ENCODE assay signal across 8 cellular contexts in the genomic region with DNA sequence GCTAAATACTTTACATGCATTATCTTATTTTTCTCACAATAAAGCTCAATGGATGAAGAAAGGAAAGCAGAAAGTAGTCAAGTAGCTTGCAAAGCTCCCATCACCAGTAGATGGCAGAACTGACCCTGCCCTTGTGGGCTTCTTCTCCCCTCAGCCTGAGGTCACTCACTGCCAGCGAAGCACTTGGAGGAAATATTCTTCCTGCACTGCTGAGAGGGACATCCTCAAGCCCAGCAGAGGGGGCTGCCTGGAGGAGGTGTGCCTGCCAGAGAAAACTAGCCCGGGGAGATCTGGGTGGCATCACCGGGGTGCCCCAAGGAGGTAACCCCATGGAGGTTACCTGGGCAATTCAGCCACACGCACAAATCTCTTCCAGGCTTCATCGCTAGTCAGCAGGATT. TPM values are rescaled to one million over a fixed set of nuclear protein-coding genes. Genes with fewer than 3 reads are reported as not detected.
DNase-seq lines count a peak whose midpoint lies in the region; ATAC-seq and TF ChIP-seq lines count a peak whose summit lies in the region.

No MANE protein-coding gene starts in this region.

- dilution Hi-C loops in mammary epithelial cell (cut with HindIII; ENCODE audit: low sequenced_read_pairs), result loop anchor here (5.0 kb wide), 1 partner anchor 32 kb away; no protein-coding TSS in a partner anchor

- H3K36me3 ChIP-seq in mammary epithelial cell (ENCODE audit: insufficient read depth, low read length), result no peaks in the 10 kb centered on the region

- DNase-seq in Calu3 (peak; percentile 63), HFFc6 (peak; percentile 65), SW480 (ENCODE audit: low spot score) (peak; percentile 50), mammary epithelial cell (peak; percentile 32), islet precursor cell (peak; percentile 92), NCI-H2029 treated with DMSO at 0.1 percent for 48 hours (lab: John Stamatoyannopoulos, UW) (no peak)
- peak; percentile 46 for DNase-seq in stimulated activated CD4-positive, alpha-beta T cell treated with anti-CD3 and anti-CD28 coated beads, Interleukin-4, amount 100 ng/mL, for 24 hours

- no peak overlapping the region for H3K27ac Mint-ChIP-seq in Calu3 (ENCODE audit: unreplicated experiment)
- no peak overlapping the region for H3K27ac Mint-ChIP-seq in HFFc6

- BruUV-seq in Calu3 (replicated peaks; lab: Mats Ljungman, UMichigan) (no TSS peak), mammary epithelial cell (replicated peaks; lab: Mats Ljungman, UMichigan) (no TSS peak)

- WGBS in mammary epithelial cell (ENCODE audit: low coverage, missing lambda C conversion rate), result 71% methylated on average over 4 of the region's 5 CpGs

- TF ChIP-seq CTCF in Calu3 (IDR thresholded peaks at IDR 0.05; ENCODE audit: unreplicated experiment), result peak; percentile 66
- TF ChIP-seq CTCF in HFFc6 (IDR thresholded peaks at IDR 0.05), result peak; percentile 85
- peak; percentile 45 to 64 for TF ChIP-seq CTCF in mammary epithelial cell (conservative IDR thresholded peaks at IDR 0.05 in 1 of 2, IDR thresholded peaks at IDR 0.05 in 1 of 2; ENCODE audit: extremely low read depth in 1 of 2, insufficient read depth in 1 of 2, low read depth in 1 of 2, low read length in 2 of 2)

- ATAC-seq in HG03565 (IDR thresholded peaks at IDR 0.05; ENCODE audit: unreplicated experiment), result no peak

- H3K27me3 Mint-ChIP-seq in Calu3 (ENCODE audit: unreplicated experiment) (peaks cover 44% of the 10 kb centered on the region), HFFc6 (ENCODE audit: insufficient read depth) (peaks cover 28% of the 10 kb centered on the region)

- H3K9me3 Mint-ChIP-seq in Calu3 (ENCODE audit: low read depth, unreplicated experiment) (peaks cover under 1% of the 10 kb centered on the region), HFFc6 (no peaks in the 10 kb centered on the region)

- CTCF ChIA-PET in Calu3 (lab: Charles Lee), result interaction anchor here (0.6 to 1.4 kb wide), 9 partner anchors 8 to 740 kb away, joined by 3 to 8 read pairs (median 3); a partner anchor contains a TSS
- CTCF ChIA-PET in mammary epithelial cell (lab: Charles Lee; ENCODE audit: low non-redundant PET), result no interaction called here

- no peaks in the 10 kb centered on the region for H4K20me1 ChIP-seq in mammary epithelial cell (ENCODE audit: insufficient read depth, low read length)

- no peaks in the 10 kb centered on the region for H3K27me3 ChIP-seq in mammary epithelial cell (ENCODE audit: insufficient read depth, low read length)

- H3K4me3 ChIP-seq in mammary epithelial cell (replicated peaks in 1 of 3; ENCODE audit: insufficient read depth in 1 of 3, low read depth in 2 of 3, low read length in 3 of 3), result no peak overlapping the region

- in situ Hi-C loops in mammary epithelial cell (cut with MboI; ENCODE audit: low sequenced_read_pairs in 2 of 2), result loop anchor here in 1 of 2 donors (25.0 kb wide), 1 partner anchor 292 kb away; a partner anchor contains a TSS

- intact Hi-C loops in Calu3 (cut with micrococcal nuclease; ENCODE audit: unreplicated experiment) (loop anchor here (1.0 to 2.0 kb wide), 2 partner anchors 26 to 82 kb away; no protein-coding TSS in a partner anchor), mammary epithelial cell (cut with micrococcal nuclease) (loop anchor here (1.0 kb wide), 4 partner anchors 27 to 291 kb away; a partner anchor contains a TSS)

- no peak overlapping the region for H3K27ac ChIP-seq in mammary epithelial cell (ENCODE audit: insufficient read depth, low read depth, low read length)

- H3K79me2 ChIP-seq in mammary epithelial cell (ENCODE audit: insufficient read depth, low read length), result no peaks in the 10 kb centered on the region

- H3K4me1 ChIP-seq in mammary epithelial cell (ENCODE audit: insufficient read depth, low read length), result no peaks in the 10 kb centered on the region

- H3K4me3 Mint-ChIP-seq in Calu3 (ENCODE audit: low read depth, unreplicated experiment) (no peak overlapping the region), HFFc6 (no peak overlapping the region)

- no peak overlapping the region for H3K9ac ChIP-seq in mammary epithelial cell (ENCODE audit: insufficient read depth, low read length)

- H3K36me3 Mint-ChIP-seq in Calu3 (ENCODE audit: insufficient read depth, unreplicated experiment), result no peaks in the 10 kb centered on the region
- no peaks in the 10 kb centered on the region for H3K36me3 Mint-ChIP-seq in HFFc6 (ENCODE audit: low read depth)

- H3K4me2 ChIP-seq in mammary epithelial cell (ENCODE audit: insufficient read depth, low read depth, low read length), result no peak overlapping the region

- H2AFZ ChIP-seq in mammary epithelial cell (ENCODE audit: low read depth, low read length), result no peak overlapping the region

- H3K4me1 Mint-ChIP-seq in Calu3 (ENCODE audit: low read depth, unreplicated experiment), result peaks cover 10% of the 10 kb centered on the region
- H3K4me1 Mint-ChIP-seq in HFFc6 (ENCODE audit: low read depth), result peaks cover 30% of the 10 kb centered on the region

- no peaks in the 10 kb centered on the region for H3K9me3 ChIP-seq in mammary epithelial cell (replicated peaks; ENCODE audit: insufficient read depth, low read length)

RNA-seq across cellular contexts. Expression of a gene that starts 6.6 kb away (rescaled TPM):
- total RNA-seq in Calu3 (2022), result 1.5 and 4.3 TPM in 2 replicates
- not detected for total RNA-seq in HFFc6 (2021; fragmentation: NEBNext Ultra II Directional; extraction: Animal tissue kit (Norgen Biotek cat#: 25700))
- total RNA-seq in mammary epithelial cell, result under 1 TPM in 1 of 2 donors, not detected in 1; 0.26 TPM
- polyA plus RNA-seq in mammary epithelial cell, result not detected
- not detected for polyA minus RNA-seq in mammary epithelial cell

RNA-seq across cellular contexts. Expression of a gene that starts 34.4 kb away (rescaled TPM):
- total RNA-seq in Calu3 (2022), result 7.7 and 16.9 TPM in 2 replicates
- total RNA-seq in HFFc6 (2021; fragmentation: NEBNext Ultra II Directional; extraction: Animal tissue kit (Norgen Biotek cat#: 25700)), result 1 to 10 TPM; 1.0 to 2.3 (median 2.2) TPM
- 1 to 10 TPM in 1 of 2 donors, under 1 TPM in 1; 0.83 to 1.6 TPM for total RNA-seq in mammary epithelial cell
- polyA plus RNA-seq in mammary epithelial cell, result 2.2 TPM
- polyA minus RNA-seq in mammary epithelial cell, result not detected

RNA-seq across cellular contexts. Expression of a gene that starts 44.4 kb away (rescaled TPM):
- total RNA-seq in Calu3 (2022) (90.1 and 154 TPM in 2 replicates), mammary epithelial cell (10 to 100 TPM; 16.8 to 24.3 TPM)
- total RNA-seq in HFFc6 (2021; fragmentation: NEBNext Ultra II Directional; extraction: Animal tissue kit (Norgen Biotek cat#: 25700)), result 10 to 100 TPM; 27.7 to 42.5 (median 38.5) TPM
- 9.5 TPM for polyA plus RNA-seq in mammary epithelial cell
- polyA minus RNA-seq in mammary epithelial cell, result 36.0 TPM

RNA-seq across cellular contexts. Expression of a gene that starts 58.0 kb away (rescaled TPM):
- total RNA-seq in Calu3 (2022) (313 and 501 TPM in 2 replicates), mammary epithelial cell (1 to 10 TPM in 1 of 2 donors, under 1 TPM in 1; 0.26 to 1.2 TPM)
- 1 to 10 TPM in 4 of 6 experiments, under 1 TPM in 2; 0.55 to 6.2 (median 4.9) TPM for total RNA-seq in HFFc6 (2021; fragmentation: NEBNext Ultra II Directional; extraction: Animal tissue kit (Norgen Biotek cat#: 25700))
- 0.34 TPM for polyA plus RNA-seq in mammary epithelial cell
- polyA minus RNA-seq in mammary epithelial cell, result not detected
